Comparison of ENCODE assay signal across 6 cellular contexts in genomic region chr13:80213201-80213600, GRCh38.
"Had no signal": no experiment of that assay in that cellular context is flagged by ENCODE, and none has a peak within 500 bp of the region (broad histone marks: within the 10 kb centered on the region; RNA-seq: fewer than 3 reads in every experiment).

No MANE protein-coding gene starts in this region.

- H3K4me2 ChIP-seq: GM23338 had no signal

- H3K27ac ChIP-seq: HL-60 had no signal

- H3K4me3 ChIP-seq: GM23338, K562 had no signal

- DNase-seq: H9, HCEC 1CT had no signal

- ATAC-seq: GM23338, HepG2, K562 had no signal

- H2AFZ ChIP-seq: GM23338 had no signal
